21 cellular contexts compared by ENCODE assay signal in genomic region chr20:2137552-2138201, GRCh38. TPM values are rescaled to one million over a fixed set of nuclear protein-coding genes. Genes with fewer than 3 reads are reported as not detected.
DNase-seq lines count a peak whose midpoint lies in the region; ATAC-seq and TF ChIP-seq lines count a peak whose summit lies in the region.
"Had no signal": no experiment of that assay in that cellular context is flagged by ENCODE, and none has a peak within 500 bp of the region (broad histone marks: within the 10 kb centered on the region; RNA-seq: fewer than 3 reads in every experiment).

No MANE protein-coding gene starts in this region.

- H3K27ac ChIP-seq in angular gyrus (ENCODE audit: low read depth, low read length): peak overlapping the region; percentile 79
- H3K27ac ChIP-seq: HL-60, neutrophil, right lobe of liver, tibial nerve had no signal

- CTCF ChIA-PET in AG04449 (lab: Yijun Ruan, JAX): no interaction called here

- H3K4me3 Mint-ChIP-seq in HFFc6: peak overlapping the region; percentile 37
- H3K4me3 Mint-ChIP-seq: CD8-positive, alpha-beta T cell had no signal

- H3K4me3 ChIP-seq in AG04449 (ENCODE audit: low read depth, low read length) (no peak overlapping the region), fibroblast of villous mesenchyme (ENCODE audit: low read depth, low read length) (no peak overlapping the region)
- H3K4me3 ChIP-seq: right lobe of liver, tibial nerve had no signal

- H3K9me3 Mint-ChIP-seq in HFFc6: no peaks in the 10 kb centered on the region
- H3K9me3 Mint-ChIP-seq: activated naive CD4-positive, alpha-beta T cell treated with anti-CD3 and anti-CD28 coated beads, Interleukin-2, amount 50 U/mL, for 72 hours; CD8-positive, alpha-beta T cell had no signal

- no peak for TF ChIP-seq CTCF in AG04449 (IDR thresholded peaks at IDR 0.05; ENCODE audit: insufficient read depth, low read length, missing control alignments)
- TF ChIP-seq CTCF in HFFc6 (IDR thresholded peaks at IDR 0.05): no peak
- no peak for TF ChIP-seq CTCF in fibroblast of villous mesenchyme (IDR thresholded peaks at IDR 0.05; ENCODE audit: insufficient read depth, low read depth, low read length)

- ATAC-seq in GM21723 (IDR thresholded peaks at IDR 0.05; ENCODE audit: unreplicated experiment): no peak
- ATAC-seq: activated naive CD4-positive, alpha-beta T cell treated with anti-CD3 and anti-CD28 coated beads, Interleukin-2, amount 50 U/mL, for 72 hours; CD8-positive, alpha-beta T cell had no signal

- POLR2A ChIA-PET in AG04449 (lab: Yijun Ruan, JAX): interaction anchor here (1.7 kb wide), 1 partner anchor 35 kb away, joined by 6 read pairs; no protein-coding TSS in a partner anchor

- peak; percentile 85 for DNase-seq in AG04449 (ENCODE audit: low read depth, low spot score)
- peak; percentile 96 for DNase-seq in HFFc6
- peak; percentile 78 for DNase-seq in fibroblast of villous mesenchyme (ENCODE audit: low read depth)
- no peak for DNase-seq in activated CD4-positive, alpha-beta T cell treated with anti-CD3 and anti-CD28 coated beads for 1 hour
- DNase-seq in NCI-H345 (lab: John Stamatoyannopoulos, UW): no peak
- DNase-seq in DMS53 treated with DMSO at 0.1 percent for 48 hours (lab: John Stamatoyannopoulos, UW; ENCODE audit: unreplicated experiment): no peak
- DNase-seq: activated CD4-positive, alpha-beta T cell treated with anti-CD3 and anti-CD28 coated beads for 48 hours; CD8-positive, alpha-beta T cell; glutamatergic neuron; NCI-H146; NCI-H446; right lobe of liver; SHP77; stimulated activated CD4-positive, alpha-beta T cell treated with anti-CD3 and anti-CD28 coated beads, Interleukin-4, amount 100 ng/mL, for 24 hours; T-helper 9 cell had no signal

- no peaks in the 10 kb centered on the region for H3K36me3 Mint-ChIP-seq in HFFc6 (ENCODE audit: low read depth)
- H3K36me3 Mint-ChIP-seq: activated naive CD4-positive, alpha-beta T cell treated with anti-CD3 and anti-CD28 coated beads, Interleukin-2, amount 50 U/mL, for 72 hours had no signal

- peaks cover 85% of the 10 kb centered on the region for H3K4me1 Mint-ChIP-seq in HFFc6 (ENCODE audit: low read depth)

- H3K27ac Mint-ChIP-seq in HFFc6: peak overlapping the region; percentile 86
- H3K27ac Mint-ChIP-seq: CD8-positive, alpha-beta T cell had no signal

- H3K27me3 Mint-ChIP-seq in HFFc6 (ENCODE audit: insufficient read depth): no peaks in the 10 kb centered on the region; the same call in 1 of the 2 replicates

RNA-seq across cellular contexts. Expression of gene STK35, which starts 36.0 kb away (rescaled TPM):
- total RNA-seq in HFFc6 (2021; fragmentation: NEBNext Ultra II Directional; extraction: Animal tissue kit (Norgen Biotek cat#: 25700)): 10 to 100 TPM; 14.0 to 16.7 (median 15.1) TPM
- total RNA-seq in fibroblast of villous mesenchyme: 17.7 and 20.3 TPM in 2 replicates

Comparison
In these comparisons a context has a peak if more than half of its experiments do, and no peak if none do; other contexts are left out.
1. DNase-seq: peak in AG04449 (single experiment), HFFc6 (single experiment) and fibroblast of villous mesenchyme (single experiment); none in activated CD4-positive, alpha-beta T cell treated with anti-CD3 and anti-CD28 coated beads for 1 hour (single experiment), NCI-H345 (single experiment) and DMS53 treated with DMSO at 0.1 percent for 48 hours (single experiment).